11 cellular contexts compared by ENCODE assay signal in the genomic region with DNA sequence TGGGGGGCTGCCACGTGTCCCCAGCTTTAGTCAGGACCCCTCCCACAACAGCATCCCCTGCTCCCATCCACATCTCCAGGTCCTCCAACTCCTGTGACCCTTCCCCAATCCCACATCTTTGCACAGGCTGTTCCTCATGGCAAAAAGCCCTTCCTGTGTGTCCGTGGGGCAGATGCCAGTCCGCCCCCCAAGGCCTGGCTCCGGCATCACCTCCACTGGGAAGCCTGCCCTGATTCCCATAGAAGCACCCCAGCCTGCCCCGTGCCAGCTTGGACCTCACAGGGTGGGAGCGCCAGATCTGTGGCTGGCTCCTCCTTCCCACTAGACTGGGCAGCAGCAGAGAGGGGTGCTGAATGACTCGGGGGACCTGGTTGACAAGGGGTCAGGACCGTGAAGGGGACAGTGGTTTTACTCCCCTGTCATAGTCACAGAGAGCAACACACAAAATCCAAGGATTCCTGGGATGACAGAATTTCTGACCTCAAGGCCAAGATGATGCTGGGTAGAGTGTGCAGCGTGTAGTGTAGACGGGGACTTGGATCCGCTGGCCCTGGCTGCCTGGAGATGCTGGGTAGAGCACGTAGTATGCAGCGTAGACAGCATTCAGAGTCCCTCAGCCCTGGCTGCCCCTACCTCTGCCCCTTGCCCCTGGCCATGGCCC. TPM values are rescaled to one million over a fixed set of nuclear protein-coding genes. Genes with fewer than 3 reads are reported as not detected.
DNase-seq lines count a peak whose midpoint lies in the region; ATAC-seq and TF ChIP-seq lines count a peak whose summit lies in the region.
"Had no signal": no experiment of that assay in that cellular context is flagged by ENCODE, and none has a peak within 500 bp of the region (broad histone marks: within the 10 kb centered on the region; RNA-seq: fewer than 3 reads in every experiment).

No MANE protein-coding gene starts in this region.

- no peaks in the 10 kb centered on the region for H3K36me3 Mint-ChIP-seq in activated T-helper 17 cell treated with anti-CD3 and anti-CD28 coated beads, Interleukin-2, amount 50 U/mL, for 72 hours (ENCODE audit: low read depth)
- peaks cover 0 to 11% (median 0%) of the 10 kb centered on the region in 5 donors for H3K36me3 Mint-ChIP-seq in naive thymus-derived CD4-positive, alpha-beta T cell
- no peaks in the 10 kb centered on the region for H3K36me3 Mint-ChIP-seq in Caco-2 (ENCODE audit: insufficient read depth, unreplicated experiment)

- no peak for ATAC-seq in activated T-helper 17 cell treated with anti-CD3 and anti-CD28 coated beads, Interleukin-2, amount 50 U/mL, for 72 hours (replicated peaks)
- ATAC-seq in naive thymus-derived CD4-positive, alpha-beta T cell: no peak

- H3K9me3 ChIP-seq in naive thymus-derived CD4-positive, alpha-beta T cell (ENCODE audit: control insufficient read depth in 2 of 3, low read length in 3 of 3): no peaks in the 10 kb centered on the region
- no peaks in the 10 kb centered on the region for H3K9me3 ChIP-seq in Caco-2

- TF ChIP-seq CTCF in Caco-2 (IDR thresholded peaks at IDR 0.05; ENCODE audit: insufficient read depth in 1 of 2, low read depth in 1 of 2, low read length in 1 of 2, severe bottlenecking in 1 of 2, unreplicated experiment in 1 of 2): no peak

- DNase-seq in EL (peak; percentile 42), SKM-1 (lab: John Stamatoyannopoulos, UW; ENCODE audit: unreplicated experiment) (no peak), Caco-2 (no peak), GF-D8 (lab: John Stamatoyannopoulos, UW) (no peak), NCI-H1417 treated with DMSO at 0.1 percent for 48 hours (lab: John Stamatoyannopoulos, UW) (no peak)
- no peak for DNase-seq in naive thymus-derived CD4-positive, alpha-beta T cell
- DNase-seq: activated T-cell treated with anti-CD3 and anti-CD28 coated beads for 4 hours, occipital lobe had no signal

- no peaks in the 10 kb centered on the region for H3K27me3 Mint-ChIP-seq in activated T-helper 17 cell treated with anti-CD3 and anti-CD28 coated beads, Interleukin-2, amount 50 U/mL, for 72 hours
- H3K27me3 Mint-ChIP-seq in naive thymus-derived CD4-positive, alpha-beta T cell: peaks cover 0 to 22% (median 0%) of the 10 kb centered on the region in 5 donors
- H3K27me3 Mint-ChIP-seq in Caco-2 (ENCODE audit: insufficient read depth, unreplicated experiment): no peaks in the 10 kb centered on the region

- intact Hi-C loops in naive thymus-derived CD4-positive, alpha-beta T cell (cut with micrococcal nuclease): loop anchor here (1.0 to 2.0 kb wide), 2 partner anchors 8 to 45 kb away; no protein-coding TSS in a partner anchor
- intact Hi-C loops in Caco-2 (cut with micrococcal nuclease; ENCODE audit: unreplicated experiment): no loop called here

- peaks cover 5% of the 10 kb centered on the region for H3K9me3 Mint-ChIP-seq in activated T-helper 17 cell treated with anti-CD3 and anti-CD28 coated beads, Interleukin-2, amount 50 U/mL, for 72 hours
- peaks cover 0 to 7% (median 0%) of the 10 kb centered on the region in 11 donors for H3K9me3 Mint-ChIP-seq in naive thymus-derived CD4-positive, alpha-beta T cell
- no peaks in the 10 kb centered on the region for H3K9me3 Mint-ChIP-seq in Caco-2 (ENCODE audit: unreplicated experiment)

- H2AFZ ChIP-seq in ACC112 (ENCODE audit: low read length, unreplicated experiment): no peak overlapping the region

- H3K27me3 ChIP-seq in ACC112 (ENCODE audit: insufficient read depth, low read length) (no peaks in the 10 kb centered on the region), Caco-2 (replicated peaks; ENCODE audit: control insufficient read depth, insufficient read depth, low read length) (no peaks in the 10 kb centered on the region)
- H3K27me3 ChIP-seq in naive thymus-derived CD4-positive, alpha-beta T cell (ENCODE audit: control insufficient read depth in 2 of 2, insufficient read depth in 2 of 2, low read length in 2 of 2): no peaks in the 10 kb centered on the region

- H3K36me3 ChIP-seq in ACC112 (ENCODE audit: insufficient read depth, low read length): no peaks in the 10 kb centered on the region
- no peaks in the 10 kb centered on the region for H3K36me3 ChIP-seq in naive thymus-derived CD4-positive, alpha-beta T cell (ENCODE audit: control insufficient read depth in 2 of 3, insufficient read depth in 3 of 3, low read length in 3 of 3)
- no peaks in the 10 kb centered on the region for H3K36me3 ChIP-seq in Caco-2 (ENCODE audit: control insufficient read depth, insufficient read depth, low read length)

- no peak overlapping the region for H3K27ac Mint-ChIP-seq in activated T-helper 17 cell treated with anti-CD3 and anti-CD28 coated beads, Interleukin-2, amount 50 U/mL, for 72 hours
- peak overlapping the region; percentile 72 to 98 (median 91) for H3K27ac Mint-ChIP-seq in naive thymus-derived CD4-positive, alpha-beta T cell
- no peak overlapping the region for H3K27ac Mint-ChIP-seq in Caco-2 (ENCODE audit: unreplicated experiment)

- H3K27ac ChIP-seq in ACC112 (ENCODE audit: low read depth, low read length): peak overlapping the region; percentile 62
- H3K27ac ChIP-seq in naive thymus-derived CD4-positive, alpha-beta T cell (ENCODE audit: low read depth, low read length): peak overlapping the region; percentile 60
- H3K27ac ChIP-seq: HL-60 had no signal

- H3K4me1 Mint-ChIP-seq in activated T-helper 17 cell treated with anti-CD3 and anti-CD28 coated beads, Interleukin-2, amount 50 U/mL, for 72 hours: peaks cover 36% of the 10 kb centered on the region
- H3K4me1 Mint-ChIP-seq in naive thymus-derived CD4-positive, alpha-beta T cell: peaks cover 28 to 74% (median 65%) of the 10 kb centered on the region in 7 donors
- H3K4me1 Mint-ChIP-seq in Caco-2 (ENCODE audit: low read depth, unreplicated experiment): no peaks in the 10 kb centered on the region

- H3K4me3 ChIP-seq in ACC112 (ENCODE audit: low read depth, low read length) (no peak overlapping the region), Caco-2 (ENCODE audit: low read depth, low read length) (no peak overlapping the region)
- peak overlapping the region; percentile 44 for H3K4me3 ChIP-seq in naive thymus-derived CD4-positive, alpha-beta T cell (ENCODE audit: low read length)

- POLR2A ChIA-PET in naive thymus-derived CD4-positive, alpha-beta T cell (lab: Charles Lee): interaction anchor here (0.6 to 33.0 kb wide), 8 partner anchors 9 to 91 kb away, joined by 3 to 4370 read pairs (median 9); partner anchors contain the start of gene KLF2
- POLR2A ChIA-PET in Caco-2 (lab: Charles Lee): no interaction called here

- H3K4me1 ChIP-seq in ACC112 (ENCODE audit: control insufficient read depth, insufficient read depth, low read length, unreplicated experiment): peaks cover 17% of the 10 kb centered on the region
- peaks cover 51 to 54% of the 10 kb centered on the region in 2 donors for H3K4me1 ChIP-seq in naive thymus-derived CD4-positive, alpha-beta T cell (ENCODE audit: control insufficient read depth in 2 of 2, insufficient read depth in 2 of 2, low read length in 2 of 2)
- H3K4me1 ChIP-seq in Caco-2: no peaks in the 10 kb centered on the region

- CTCF ChIA-PET in naive thymus-derived CD4-positive, alpha-beta T cell (lab: Charles Lee): interaction anchor here (0.7 to 2.3 kb wide), 6 partner anchors 7 to 45 kb away, joined by 3 to 10 read pairs (median 6); no protein-coding TSS in a partner anchor
- CTCF ChIA-PET in Caco-2 (lab: Charles Lee): interaction anchor here (1.0 kb wide), 1 partner anchor 91 kb away, joined by 3 read pairs; no protein-coding TSS in a partner anchor

- peak overlapping the region; percentile 72 for H3K4me3 Mint-ChIP-seq in activated T-helper 17 cell treated with anti-CD3 and anti-CD28 coated beads, Interleukin-2, amount 50 U/mL, for 72 hours
- H3K4me3 Mint-ChIP-seq in naive thymus-derived CD4-positive, alpha-beta T cell: peak overlapping the region; percentile 58 to 95 (median 85)
- H3K4me3 Mint-ChIP-seq in Caco-2 (ENCODE audit: unreplicated experiment): no peak overlapping the region

- BruUV-seq in Caco-2 (replicated peaks; lab: Mats Ljungman, UMichigan): no TSS peak

- no peaks in the 10 kb centered on the region for H3K79me2 ChIP-seq in ACC112 (ENCODE audit: control insufficient read depth, insufficient read depth, low read length, unreplicated experiment)

RNA-seq across cellular contexts. Expression of gene KLF2, which starts 13.3 kb away (rescaled TPM):
- total RNA-seq in activated T-helper 17 cell treated with anti-CD3 and anti-CD28 coated beads, Interleukin-2, amount 50 U/mL, for 72 hours: 1 to 10 TPM; 1.9 to 9.9 TPM
- 100 to 1,000 TPM; 195 to 630 (median 466) TPM for total RNA-seq in naive thymus-derived CD4-positive, alpha-beta T cell
- 100 to 1,000 TPM; 119 to 149 TPM for polyA plus RNA-seq in naive thymus-derived CD4-positive, alpha-beta T cell
- total RNA-seq in Caco-2 (2022): 0.77 and 1.2 TPM in 2 replicates

Comparison
In these comparisons a context has a peak if more than half of its experiments do, and no peak if none do; other contexts are left out.
1. H3K27ac Mint-ChIP-seq: peak in naive thymus-derived CD4-positive, alpha-beta T cell (9 of 9); none in activated T-helper 17 cell treated with anti-CD3 and anti-CD28 coated beads, Interleukin-2, amount 50 U/mL, for 72 hours (single experiment) and Caco-2 (single experiment).
2. RNA of gene KLF2, which starts 13.3 kb away (total RNA-seq): 195 to 630 TPM in naive thymus-derived CD4-positive, alpha-beta T cell; 1.9 to 9.9 TPM in activated T-helper 17 cell treated with anti-CD3 and anti-CD28 coated beads, Interleukin-2, amount 50 U/mL, for 72 hours and 0.77 to 1.2 TPM in Caco-2; every median in the first group is over 10 times any median in the second.